In genomic region chr1:198601310-198601709, GRCh38 we compare ENCODE assay signal across 9 cellular contexts. TPM values are rescaled to one million over a fixed set of nuclear protein-coding genes. Genes with fewer than 3 reads are reported as not detected.
DNase-seq lines count a peak whose midpoint lies in the region; ATAC-seq and TF ChIP-seq lines count a peak whose summit lies in the region.
"Not testable (repeated sequence)": the region's sequence is repeated elsewhere in the genome, so short reads cannot be mapped to it uniquely, and the experiment has no call there.
"Had no signal": no experiment of that assay in that cellular context is flagged by ENCODE, and none has a peak within 500 bp of the region (broad histone marks: within the 10 kb centered on the region; RNA-seq: fewer than 3 reads in every experiment).

No MANE protein-coding gene starts in this region.

- POLR2A ChIA-PET in Caco-2 (lab: Charles Lee); WTC11 (lab: Charles Lee): not testable (repeated sequence)
- POLR2A ChIA-PET in naive thymus-derived CD4-positive, alpha-beta T cell (lab: Charles Lee): interaction anchor here (1.5 to 6.4 kb wide), 3 partner anchors 8 to 20 kb away, joined by 5 to 55 read pairs (median 46); no protein-coding TSS in a partner anchor

- not testable (repeated sequence) for H3K9me3 ChIP-seq in Caco-2; naive thymus-derived CD4-positive, alpha-beta T cell (ENCODE audit: control insufficient read depth in 2 of 3, low read length in 3 of 3)
- peaks cover 11% of the 10 kb centered on the region for H3K9me3 ChIP-seq in endodermal cell (ENCODE audit: control insufficient read depth, low read length)

- 67 to 94% methylated on average over 1 of the region's 1 CpG for WGBS in endodermal cell (ENCODE audit: insufficient coverage in 1 of 2, insufficient read length in 1 of 2), 2 experiments

- H3K27ac ChIP-seq in endodermal cell (ENCODE audit: low read depth, low read length); naive thymus-derived CD4-positive, alpha-beta T cell (ENCODE audit: low read depth, low read length): not testable (repeated sequence)

- not testable (repeated sequence) for ATAC-seq in WTC11; naive thymus-derived CD4-positive, alpha-beta T cell; stimulated activated memory B cell treated with anti-CD40 and anti-IgM and Interleukin-4, amounts not matched to agents 10 μg/mL and 1 μg/mL and 100 μg/mL, for 72 hours

- H3K9me3 Mint-ChIP-seq in Caco-2 (ENCODE audit: unreplicated experiment); activated naive CD4-positive, alpha-beta T cell treated with anti-CD3 and anti-CD28 coated beads for 36 hours; stimulated activated memory B cell treated with anti-CD40 and anti-IgM and Interleukin-4, amounts not matched to agents 10 μg/mL and 1 μg/mL and 100 μg/mL, for 72 hours: not testable (repeated sequence)
- H3K9me3 Mint-ChIP-seq in WTC11 (peaks cover 26% of the 10 kb centered on the region), endodermal cell (peaks cover 11% of the 10 kb centered on the region)
- H3K9me3 Mint-ChIP-seq in activated T-cell treated with anti-CD3 and anti-CD28 coated beads, Interleukin-2, amount 50 U/mL, for 24 hours: peaks cover 12% of the 10 kb centered on the region
- peaks cover 1 to 31% (median 4%) of the 10 kb centered on the region in 11 donors for H3K9me3 Mint-ChIP-seq in naive thymus-derived CD4-positive, alpha-beta T cell

- intact Hi-C loops in Caco-2 (cut with micrococcal nuclease; ENCODE audit: unreplicated experiment); naive thymus-derived CD4-positive, alpha-beta T cell (cut with micrococcal nuclease): not testable (repeated sequence)
- intact Hi-C loops in activated naive CD4-positive, alpha-beta T cell treated with anti-CD3 and anti-CD28 coated beads for 36 hours (cut with micrococcal nuclease): loop anchor here (5.0 to 10.0 kb wide), 3 partner anchors 59 to 1553 kb away; partner anchors contain the start of gene ATP6V1G3

- H3K36me3 Mint-ChIP-seq in Caco-2 (ENCODE audit: insufficient read depth, unreplicated experiment); endodermal cell (ENCODE audit: low read depth): not testable (repeated sequence)
- H3K36me3 Mint-ChIP-seq in WTC11: peaks cover 15% of the 10 kb centered on the region
- H3K36me3 Mint-ChIP-seq in activated T-cell treated with anti-CD3 and anti-CD28 coated beads, Interleukin-2, amount 50 U/mL, for 24 hours (ENCODE audit: low read depth): peaks cover 20% of the 10 kb centered on the region
- peaks cover 17% of the 10 kb centered on the region for H3K36me3 Mint-ChIP-seq in activated naive CD4-positive, alpha-beta T cell treated with anti-CD3 and anti-CD28 coated beads for 36 hours (ENCODE audit: low read depth)
- peaks cover 4 to 40% (median 8%) of the 10 kb centered on the region in 5 donors for H3K36me3 Mint-ChIP-seq in naive thymus-derived CD4-positive, alpha-beta T cell
- H3K36me3 Mint-ChIP-seq in stimulated activated memory B cell treated with anti-CD40 and anti-IgM and Interleukin-4, amounts not matched to agents 10 μg/mL and 1 μg/mL and 100 μg/mL, for 72 hours: peaks cover 17% of the 10 kb centered on the region

- H3K27me3 Mint-ChIP-seq in Caco-2 (ENCODE audit: insufficient read depth, unreplicated experiment); WTC11 (ENCODE audit: low read depth); activated T-cell treated with anti-CD3 and anti-CD28 coated beads, Interleukin-2, amount 50 U/mL, for 24 hours; activated naive CD4-positive, alpha-beta T cell treated with anti-CD3 and anti-CD28 coated beads for 36 hours (ENCODE audit: low read depth); endodermal cell (ENCODE audit: insufficient read depth); naive thymus-derived CD4-positive, alpha-beta T cell; stimulated activated memory B cell treated with anti-CD40 and anti-IgM and Interleukin-4, amounts not matched to agents 10 μg/mL and 1 μg/mL and 100 μg/mL, for 72 hours: not testable (repeated sequence)

- not testable (repeated sequence) for H3K4me3 Mint-ChIP-seq in Caco-2 (ENCODE audit: unreplicated experiment); WTC11; activated T-cell treated with anti-CD3 and anti-CD28 coated beads, Interleukin-2, amount 50 U/mL, for 24 hours; endodermal cell; stimulated activated memory B cell treated with anti-CD40 and anti-IgM and Interleukin-4, amounts not matched to agents 10 μg/mL and 1 μg/mL and 100 μg/mL, for 72 hours
- peak overlapping the region; percentile 38 for H3K4me3 Mint-ChIP-seq in activated naive CD4-positive, alpha-beta T cell treated with anti-CD3 and anti-CD28 coated beads for 36 hours
- peak overlapping the region in 5 of 10 donors; percentile 36 to 73 (median 56) for H3K4me3 Mint-ChIP-seq in naive thymus-derived CD4-positive, alpha-beta T cell

- not testable (repeated sequence) for TF ChIP-seq CTCF in Caco-2 (IDR thresholded peaks at IDR 0.05; ENCODE audit: insufficient read depth in 1 of 2, low read depth in 1 of 2, low read length in 1 of 2, severe bottlenecking in 1 of 2, unreplicated experiment in 1 of 2); WTC11 (IDR thresholded peaks at IDR 0.05); endodermal cell (conservative IDR thresholded peaks at IDR 0.05)

- H3K27ac Mint-ChIP-seq in Caco-2 (ENCODE audit: unreplicated experiment) (peak overlapping the region; percentile 10), WTC11 (peak overlapping the region; percentile 23; the same call in 1 of the 2 replicates)
- H3K27ac Mint-ChIP-seq in activated T-cell treated with anti-CD3 and anti-CD28 coated beads, Interleukin-2, amount 50 U/mL, for 24 hours: peak overlapping the region; percentile 92
- peak overlapping the region; percentile 85 for H3K27ac Mint-ChIP-seq in activated naive CD4-positive, alpha-beta T cell treated with anti-CD3 and anti-CD28 coated beads for 36 hours
- not testable (repeated sequence) for H3K27ac Mint-ChIP-seq in endodermal cell
- H3K27ac Mint-ChIP-seq in naive thymus-derived CD4-positive, alpha-beta T cell: peak overlapping the region in 8 of 9 donors; percentile 6 to 95 (median 82)
- peak overlapping the region; percentile 98 for H3K27ac Mint-ChIP-seq in stimulated activated memory B cell treated with anti-CD40 and anti-IgM and Interleukin-4, amounts not matched to agents 10 μg/mL and 1 μg/mL and 100 μg/mL, for 72 hours

- not testable (repeated sequence) for BruUV-seq in Caco-2 (replicated peaks; lab: Mats Ljungman, UMichigan)

- H3K36me3 ChIP-seq in Caco-2 (ENCODE audit: control insufficient read depth, insufficient read depth, low read length); endodermal cell (ENCODE audit: control insufficient read depth, insufficient read depth, low read length); naive thymus-derived CD4-positive, alpha-beta T cell (ENCODE audit: control insufficient read depth in 2 of 3, insufficient read depth in 3 of 3, low read length in 3 of 3): not testable (repeated sequence)

- not testable (repeated sequence) for H3K4me1 Mint-ChIP-seq in Caco-2 (ENCODE audit: low read depth, unreplicated experiment)
- peaks cover 40% of the 10 kb centered on the region for H3K4me1 Mint-ChIP-seq in WTC11
- H3K4me1 Mint-ChIP-seq in activated T-cell treated with anti-CD3 and anti-CD28 coated beads, Interleukin-2, amount 50 U/mL, for 24 hours (ENCODE audit: low read depth): peaks cover 88% of the 10 kb centered on the region
- peaks cover 87% of the 10 kb centered on the region for H3K4me1 Mint-ChIP-seq in activated naive CD4-positive, alpha-beta T cell treated with anti-CD3 and anti-CD28 coated beads for 36 hours (ENCODE audit: low read depth)
- peaks cover 13% of the 10 kb centered on the region for H3K4me1 Mint-ChIP-seq in endodermal cell
- H3K4me1 Mint-ChIP-seq in naive thymus-derived CD4-positive, alpha-beta T cell: peaks cover 44 to 97% (median 95%) of the 10 kb centered on the region in 7 donors
- H3K4me1 Mint-ChIP-seq in stimulated activated memory B cell treated with anti-CD40 and anti-IgM and Interleukin-4, amounts not matched to agents 10 μg/mL and 1 μg/mL and 100 μg/mL, for 72 hours: peaks cover 57% of the 10 kb centered on the region

- DNase-seq in Caco-2; WTC11 (ENCODE audit: low spot score); activated T-cell treated with anti-CD3 and anti-CD28 coated beads, Interleukin-2, amount 50 U/mL, for 24 hours; activated naive CD4-positive, alpha-beta T cell treated with anti-CD3 and anti-CD28 coated beads for 36 hours; endodermal cell; naive thymus-derived CD4-positive, alpha-beta T cell: not testable (repeated sequence)

- CTCF ChIA-PET in Caco-2 (lab: Charles Lee); WTC11 (lab: Charles Lee); activated naive CD4-positive, alpha-beta T cell treated with anti-CD3 and anti-CD28 coated beads for 36 hours (lab: Charles Lee): not testable (repeated sequence)
- CTCF ChIA-PET in naive thymus-derived CD4-positive, alpha-beta T cell (lab: Charles Lee): interaction anchor here (2.3 kb wide), 1 partner anchor 8 kb away, joined by 11 read pairs; no protein-coding TSS in a partner anchor

- not testable (repeated sequence) for H3K4me1 ChIP-seq in Caco-2; endodermal cell (ENCODE audit: control insufficient read depth, insufficient read depth, low read length)
- H3K4me1 ChIP-seq in naive thymus-derived CD4-positive, alpha-beta T cell (ENCODE audit: control insufficient read depth in 2 of 2, insufficient read depth in 2 of 2, low read length in 2 of 2): peaks cover 34 to 86% of the 10 kb centered on the region in 2 donors

- not testable (repeated sequence) for H3K9ac ChIP-seq in endodermal cell (ENCODE audit: extremely low read depth, low read length, poor library complexity, severe bottlenecking)

- not testable (repeated sequence) for H3K4me3 ChIP-seq in Caco-2 (ENCODE audit: low read depth, low read length); naive thymus-derived CD4-positive, alpha-beta T cell (ENCODE audit: low read length)
- peak overlapping the region; percentile 61 for H3K4me3 ChIP-seq in endodermal cell (ENCODE audit: low read length)

- not testable (repeated sequence) for H3K27me3 ChIP-seq in Caco-2 (replicated peaks; ENCODE audit: control insufficient read depth, insufficient read depth, low read length); endodermal cell (ENCODE audit: control insufficient read depth, insufficient read depth, low read length, poor library complexity, severe bottlenecking); naive thymus-derived CD4-positive, alpha-beta T cell (ENCODE audit: control insufficient read depth in 2 of 2, insufficient read depth in 2 of 2, low read length in 2 of 2)

RNA-seq across cellular contexts. Expression of gene PTPRC, which starts 37.5 kb away (rescaled TPM):
- 0.25 and 0.65 TPM in 2 replicates for total RNA-seq in Caco-2 (2022)
- total RNA-seq in WTC11 (2021): 0.71 to 1.4 TPM (median 1.2 TPM) in 3 replicates
- 100 to 1,000 TPM; 689 to 714 TPM for total RNA-seq in activated naive CD4-positive, alpha-beta T cell treated with anti-CD3 and anti-CD28 coated beads for 36 hours
- under 1 TPM in 1 of 2 donors, not detected in 1; 0.11 TPM for total RNA-seq in endodermal cell
- not detected for polyA plus RNA-seq in endodermal cell (2013, experiment 1 of 2)
- polyA plus RNA-seq in endodermal cell (2013, experiment 2 of 2): not detected
- total RNA-seq in naive thymus-derived CD4-positive, alpha-beta T cell: 1,000 to 10,000 TPM in 3 of 5 experiments, 100 to 1,000 TPM in 2; 739 to 1,121 (median 1,015) TPM
- polyA plus RNA-seq in naive thymus-derived CD4-positive, alpha-beta T cell: 1,000 to 10,000 TPM; 1,177 to 1,286 TPM
- total RNA-seq: SJCRH30 had no signal
- polyA plus RNA-seq: A549 had no signal

Comparison
In these comparisons a context has a peak if more than half of its experiments do, and no peak if none do; other contexts are left out.
1. RNA of gene PTPRC, which starts 37.5 kb away (total RNA-seq): 739 to 1,121 TPM in naive thymus-derived CD4-positive, alpha-beta T cell and 689 to 714 TPM in activated naive CD4-positive, alpha-beta T cell treated with anti-CD3 and anti-CD28 coated beads for 36 hours; 0.71 to 1.4 TPM in WTC11, 0.25 to 0.65 TPM in Caco-2 and 0.11 TPM in endodermal cell; every median in the first group is over 100 times any median in the second.